11 cellular contexts compared by ENCODE assay signal in genomic region chr22:40593460-40594273, GRCh38. TPM values are rescaled to one million over a fixed set of nuclear protein-coding genes. Genes with fewer than 3 reads are reported as not detected.
A peak's percentile ranks its signal among the peaks of the same experiment; 100 is the strongest.
DNase-seq lines count a peak whose midpoint lies in the region; ATAC-seq, FAIRE-seq and TF ChIP-seq lines count a peak whose summit lies in the region.
"Had no signal": no experiment of that assay in that cellular context is flagged by ENCODE, and none has a peak within 500 bp of the region (broad histone marks: within the 10 kb centered on the region; RNA-seq: fewer than 3 reads in every experiment).

No MANE protein-coding gene starts in this region.

- H3K4me1 Mint-ChIP-seq in T-helper 2 cell treated with Interferon-gamma antibody and Interleukin-4, amounts not matched to agents 5 μg/mL and 100 μg/mL, for 36 hours (ENCODE audit: low read depth): peaks cover 25% of the 10 kb centered on the region

- H3K4me3 Mint-ChIP-seq in T-helper 2 cell treated with Interferon-gamma antibody and Interleukin-4, amounts not matched to agents 5 μg/mL and 100 μg/mL, for 36 hours: no peak overlapping the region
- H3K4me3 Mint-ChIP-seq: activated CD4-positive, alpha-beta memory T cell treated with anti-CD3 and anti-CD28 coated beads, Interleukin-2, amount 10 ng/mL, durations not matched to agents 7 days and 5 days had no signal

- CTCF ChIA-PET in A549 (lab: Yijun Ruan, JAX): no interaction called here

- DNase-seq in A549 (ENCODE audit: low read depth in 1 of 2, low spot score in 1 of 2): no peak
- peak; percentile 7 for DNase-seq in NCI-H748 (lab: John Stamatoyannopoulos, UW; ENCODE audit: unreplicated experiment)
- no peak for DNase-seq in heart right ventricle
- DNase-seq in NCI-H146 (lab: John Stamatoyannopoulos, UW): no peak
- no peak for DNase-seq in T-helper 2 cell treated with Interferon-gamma antibody and Interleukin-4, amounts not matched to agents 5 μg/mL and 100 μg/mL, for 36 hours (ENCODE audit: low spot score)
- no peak for DNase-seq in H4 (ENCODE audit: low spot score)
- DNase-seq: activated CD4-positive, alpha-beta memory T cell treated with anti-CD3 and anti-CD28 coated beads, Interleukin-2, amount 10 ng/mL, durations not matched to agents 7 days and 5 days; kidney glomerular epithelial cell; NCI-H1105 had no signal

- H3K9me3 Mint-ChIP-seq in T-helper 2 cell treated with Interferon-gamma antibody and Interleukin-4, amounts not matched to agents 5 μg/mL and 100 μg/mL, for 36 hours: no peaks in the 10 kb centered on the region
- H3K9me3 Mint-ChIP-seq: activated CD4-positive, alpha-beta memory T cell treated with anti-CD3 and anti-CD28 coated beads, Interleukin-2, amount 10 ng/mL, durations not matched to agents 7 days and 5 days had no signal

- TF ChIP-seq CTCF in A549 (IDR thresholded peaks at IDR 0.05): no peak
- TF ChIP-seq CTCF in heart right ventricle (IDR thresholded peaks at IDR 0.05): no peak

- no peaks in the 10 kb centered on the region for H3K27me3 Mint-ChIP-seq in T-helper 2 cell treated with Interferon-gamma antibody and Interleukin-4, amounts not matched to agents 5 μg/mL and 100 μg/mL, for 36 hours (ENCODE audit: low read depth)
- H3K27me3 Mint-ChIP-seq: activated CD4-positive, alpha-beta memory T cell treated with anti-CD3 and anti-CD28 coated beads, Interleukin-2, amount 10 ng/mL, durations not matched to agents 7 days and 5 days had no signal

- POLR2A ChIA-PET in A549 (lab: Yijun Ruan, JAX): no interaction called here

- peak overlapping the region; percentile 5 to 13; a peak in 2 of 6 replicates for H3K27ac ChIP-seq in A549
- H3K27ac ChIP-seq in heart right ventricle: peak overlapping the region in 5 of 10 donors; percentile 20 to 33 (median 24)

- peak overlapping the region; percentile 52 for H3K4me2 ChIP-seq in A549

- H3K9me3 ChIP-seq in A549 (no peaks in the 10 kb centered on the region), heart right ventricle (no peaks in the 10 kb centered on the region)

- H3K36me3 Mint-ChIP-seq in T-helper 2 cell treated with Interferon-gamma antibody and Interleukin-4, amounts not matched to agents 5 μg/mL and 100 μg/mL, for 36 hours (ENCODE audit: low read depth): peaks cover 2% of the 10 kb centered on the region

- no peak for TF ChIP-seq EP300 in A549 (IDR thresholded peaks at IDR 0.05)

- peaks cover 0 to 18% (median 0%) of the 10 kb centered on the region in 9 donors for H3K36me3 ChIP-seq in heart right ventricle

- intact Hi-C loops in heart right ventricle (cut with DNase I): loop anchor here in 2 of 10 donors (5.0 to 10.0 kb wide), 2 partner anchors 34 to 79 kb away; no protein-coding TSS in a partner anchor

- ATAC-seq in A549 (peak in 1 of 2 experiments; percentile 52; a peak in 3 of 6 replicates), heart right ventricle (peak in 6 of 8 donors; percentile 64 to 90 (median 83)), GM21825 (IDR thresholded peaks at IDR 0.05; ENCODE audit: unreplicated experiment) (no peak)

- H3K4me3 ChIP-seq in A549 (no peak overlapping the region), heart right ventricle (no peak overlapping the region)

- TF ChIP-seq POLR2A in A549 (IDR thresholded peaks at IDR 0.05; ENCODE audit: low read length) (no peak), GM19099 (IDR thresholded peaks at IDR 0.05; ENCODE audit: extremely low read depth, insufficient read length, low read depth) (peak; percentile 25)

- H3K4me1 ChIP-seq in A549 (peaks cover 82% of the 10 kb centered on the region), heart right ventricle (peaks cover 3 to 62% (median 49%) of the 10 kb centered on the region in 9 donors)

- no peaks in the 10 kb centered on the region for H3K27me3 ChIP-seq in heart right ventricle

- no peak for TF ChIP-seq RAD21 in A549 (conservative IDR thresholded peaks at IDR 0.05 in 1 of 2, IDR thresholded peaks at IDR 0.05 in 1 of 2)

- WGBS in A549 (ENCODE audit: missing lambda C conversion rate): 53% methylated on average over 5 of the region's 5 CpGs
- WGBS in heart right ventricle, 2 donors: 47 to 60% methylated on average over 5 of the region's 5 CpGs

- no peak for FAIRE-seq in A549 (lab: Jason Lieb, UNC)

- no peak overlapping the region for H3K27ac Mint-ChIP-seq in T-helper 2 cell treated with Interferon-gamma antibody and Interleukin-4, amounts not matched to agents 5 μg/mL and 100 μg/mL, for 36 hours
- H3K27ac Mint-ChIP-seq: activated CD4-positive, alpha-beta memory T cell treated with anti-CD3 and anti-CD28 coated beads, Interleukin-2, amount 10 ng/mL, durations not matched to agents 7 days and 5 days had no signal

TF ChIP-seq in A549, 52 proteins besides CTCF, POLR2A, EP300 and RAD21:
- TF ChIP-seq FOXS1 (CRISPR knock-in tag; IDR thresholded peaks at IDR 0.05): no peak
- no peak for TF ChIP-seq E2F6 (IDR thresholded peaks at IDR 0.05; ENCODE audit: borderline replicate concordance, low read depth)
- TF ChIP-seq PHF8 (IDR thresholded peaks at IDR 0.05; ENCODE audit: borderline replicate concordance, low read depth): no peak
- TF ChIP-seq SREBF2 (IDR thresholded peaks at IDR 0.05): no peak
- no peak for TF ChIP-seq ZNF302 (CRISPR knock-in tag; IDR thresholded peaks at IDR 0.05)
- TF ChIP-seq ZC3H11A (IDR thresholded peaks at IDR 0.05): no peak
- TF ChIP-seq HDAC2 (IDR thresholded peaks at IDR 0.05): no peak

RNA-seq across cellular contexts. Expression of gene MRTFA, which starts 42.9 kb away (rescaled TPM):
- polyA plus RNA-seq in A549 (2011; rRNA removed) (6.8 and 12.8 TPM in 2 replicates), A549 (2017; fragmentation: RNase III; extraction: RNeasy Plus Mini Kit Qiagen cat#74134 plus additional on column Dnase treatment) (41.6 to 48.5 TPM (median 48.3 TPM) in 3 replicates), heart right ventricle (10 to 100 TPM; 19.1 to 24.6 TPM)
- 10.8 and 13.9 TPM in 2 replicates for polyA plus RNA-seq in A549 (2012; cell fraction: cytosol; rRNA removed)
- polyA plus RNA-seq in A549 (2012; cell fraction: nucleus; rRNA removed): 42.4 and 49.9 TPM in 2 replicates
- 52.3 and 59.4 TPM in 2 replicates for polyA minus RNA-seq in A549 (2011; rRNA and poly(A)+ RNA removed)
- 10 to 100 TPM; 13.2 to 30.9 (median 18.5) TPM for total RNA-seq in heart right ventricle
- total RNA-seq in H4 (2014; rRNA removed; shearing (Covaris generic)): 13.6 and 20.5 TPM in 2 replicates
